22 cellular contexts compared by ENCODE assay signal in genomic region chr4:101115841-101116240, GRCh38.
"Had no signal": no experiment of that assay in that cellular context is flagged by ENCODE, and none has a peak within 500 bp of the region (broad histone marks: within the 10 kb centered on the region; RNA-seq: fewer than 3 reads in every experiment).

No MANE protein-coding gene starts in this region.

- FAIRE-seq: TTC549 had no signal

- H3K9me3 ChIP-seq: body of pancreas, gastroesophageal sphincter, ovary, prostate gland, stomach, upper lobe of right lung had no signal

- H3K4me1 Mint-ChIP-seq: activated CD4-positive, alpha-beta T cell treated with anti-CD3 and anti-CD28 coated beads, Interleukin-2, amount 10 ng/mL, durations not matched to agents 7 days and 5 days had no signal

- DNase-seq: activated CD4-positive, alpha-beta T cell treated with anti-CD3 and anti-CD28 coated beads, Interleukin-2, amount 10 ng/mL, durations not matched to agents 7 days and 5 days; activated CD4-positive, CD25-positive, alpha-beta regulatory T cell treated with anti-CD3 and anti-CD28 coated beads, Interleukin-2, amount 50 U/mL, for 72 hours; activated CD8-positive, alpha-beta memory T cell treated with anti-CD3 and anti-CD28 coated beads, Interleukin-2, amount 10 ng/mL, durations not matched to agents 7 days and 5 days; activated CD8-positive, alpha-beta T cell treated with anti-CD3 and anti-CD28 coated beads for 36 hours; activated gamma-delta T cell; activated T-cell treated with anti-CD3 and anti-CD28 coated beads for 4 hours; body of pancreas; effector memory CD8-positive, alpha-beta T cell; head of caudate nucleus; left ventricle myocardium superior; ovary; stimulated activated CD4-positive, alpha-beta T cell treated with anti-CD3 and anti-CD28 coated beads, Interleukin-1b, Interleukin-23, amount 100 ng/mL, for 48 hours; stomach; T-helper 1 cell; upper lobe of right lung; WERI-Rb-1 had no signal

- H3K27me3 Mint-ChIP-seq: activated CD4-positive, alpha-beta T cell treated with anti-CD3 and anti-CD28 coated beads, Interleukin-2, amount 10 ng/mL, durations not matched to agents 7 days and 5 days; activated CD8-positive, alpha-beta memory T cell treated with anti-CD3 and anti-CD28 coated beads, Interleukin-2, amount 10 ng/mL, durations not matched to agents 7 days and 5 days; activated CD8-positive, alpha-beta T cell treated with anti-CD3 and anti-CD28 coated beads for 36 hours; activated naive CD4-positive, alpha-beta T cell treated with anti-CD3 and anti-CD28 coated beads, Interleukin-2, amount 50 U/mL, for 24 hours; effector memory CD8-positive, alpha-beta T cell; memory B cell; natural killer cell treated with Interleukin-12 subunit alpha and Interleukin-12 subunit beta and Interleukin-15 and Interleukin-18, amount 100 ng/mL, for 72 hours had no signal

- H3K36me3 ChIP-seq: gastroesophageal sphincter, ovary, prostate gland, stomach, upper lobe of right lung, WERI-Rb-1 had no signal

- H3K36me3 Mint-ChIP-seq: natural killer cell treated with Interleukin-12 subunit alpha and Interleukin-12 subunit beta and Interleukin-15 and Interleukin-18, amount 100 ng/mL, for 72 hours had no signal

- H3K9me3 Mint-ChIP-seq: activated CD8-positive, alpha-beta T cell treated with anti-CD3 and anti-CD28 coated beads for 36 hours; activated naive CD4-positive, alpha-beta T cell treated with anti-CD3 and anti-CD28 coated beads, Interleukin-2, amount 50 U/mL, for 24 hours; effector memory CD8-positive, alpha-beta T cell; memory B cell; natural killer cell treated with Interleukin-12 subunit alpha and Interleukin-12 subunit beta and Interleukin-15 and Interleukin-18, amount 100 ng/mL, for 72 hours had no signal

- H3K27ac ChIP-seq: body of pancreas, gastroesophageal sphincter, ovary, stomach, upper lobe of right lung, WERI-Rb-1 had no signal

- H3K4me3 ChIP-seq: body of pancreas, gastroesophageal sphincter, ovary, prostate gland, stomach, upper lobe of right lung had no signal

- H3K27ac Mint-ChIP-seq: activated CD4-positive, alpha-beta T cell treated with anti-CD3 and anti-CD28 coated beads, Interleukin-2, amount 10 ng/mL, durations not matched to agents 7 days and 5 days; activated CD8-positive, alpha-beta memory T cell treated with anti-CD3 and anti-CD28 coated beads, Interleukin-2, amount 10 ng/mL, durations not matched to agents 7 days and 5 days; activated CD8-positive, alpha-beta T cell treated with anti-CD3 and anti-CD28 coated beads for 36 hours; activated naive CD4-positive, alpha-beta T cell treated with anti-CD3 and anti-CD28 coated beads, Interleukin-2, amount 50 U/mL, for 24 hours; natural killer cell treated with Interleukin-12 subunit alpha and Interleukin-12 subunit beta and Interleukin-15 and Interleukin-18, amount 100 ng/mL, for 72 hours had no signal

- H3K4me1 ChIP-seq: gastroesophageal sphincter, upper lobe of right lung had no signal

- H3K4me3 Mint-ChIP-seq: activated CD4-positive, alpha-beta T cell treated with anti-CD3 and anti-CD28 coated beads, Interleukin-2, amount 10 ng/mL, durations not matched to agents 7 days and 5 days; activated CD8-positive, alpha-beta memory T cell treated with anti-CD3 and anti-CD28 coated beads, Interleukin-2, amount 10 ng/mL, durations not matched to agents 7 days and 5 days; activated CD8-positive, alpha-beta T cell treated with anti-CD3 and anti-CD28 coated beads for 36 hours; activated naive CD4-positive, alpha-beta T cell treated with anti-CD3 and anti-CD28 coated beads, Interleukin-2, amount 50 U/mL, for 24 hours; effector memory CD8-positive, alpha-beta T cell; memory B cell; natural killer cell treated with Interleukin-12 subunit alpha and Interleukin-12 subunit beta and Interleukin-15 and Interleukin-18, amount 100 ng/mL, for 72 hours had no signal

- ATAC-seq: activated CD8-positive, alpha-beta memory T cell treated with anti-CD3 and anti-CD28 coated beads, Interleukin-2, amount 10 ng/mL, durations not matched to agents 7 days and 5 days; activated CD8-positive, alpha-beta T cell treated with anti-CD3 and anti-CD28 coated beads for 36 hours; body of pancreas; effector memory CD8-positive, alpha-beta T cell; gastroesophageal sphincter; natural killer cell treated with Interleukin-12 subunit alpha and Interleukin-12 subunit beta and Interleukin-15 and Interleukin-18, amount 100 ng/mL, for 72 hours; upper lobe of right lung had no signal

- H3K27me3 ChIP-seq: body of pancreas, gastroesophageal sphincter, ovary, stomach, upper lobe of right lung had no signal
